ENCODE assay signal across 13 cellular contexts in the genomic region with DNA sequence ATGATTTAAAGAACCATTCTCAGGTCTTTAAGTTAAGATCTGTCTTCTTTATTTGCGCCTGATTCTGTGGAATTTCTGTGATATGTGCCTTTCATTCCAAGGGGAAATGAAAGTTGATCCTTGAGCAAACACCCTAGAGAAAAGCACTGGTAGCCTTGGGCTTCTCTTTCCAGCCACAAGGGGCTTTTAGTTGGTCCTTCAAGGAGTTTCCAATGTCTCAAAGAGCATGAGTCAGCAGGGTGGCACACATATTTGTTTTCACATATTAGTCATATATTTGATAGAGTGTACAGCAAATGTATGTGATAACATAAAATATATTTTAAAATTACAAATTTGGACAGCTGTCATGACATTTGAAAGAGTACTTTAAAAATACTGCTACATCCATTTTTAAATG.
A peak's percentile ranks its signal among the peaks of the same experiment; 100 is the strongest.
DNase-seq lines count a peak whose midpoint lies in the region; ATAC-seq and TF ChIP-seq lines count a peak whose summit lies in the region.
"Had no signal": no experiment of that assay in that cellular context is flagged by ENCODE, and none has a peak within 500 bp of the region (broad histone marks: within the 10 kb centered on the region; RNA-seq: fewer than 3 reads in every experiment).

No MANE protein-coding gene starts in this region.

- peaks cover 2% of the 10 kb centered on the region for H3K9me3 Mint-ChIP-seq in activated T-cell treated with anti-CD3 and anti-CD28 coated beads, Interleukin-2, amount 50 U/mL, for 24 hours

- DNase-seq in AG09309 (ENCODE audit: low read depth) (no peak), HT-29 (ENCODE audit: low spot score) (peak; percentile 70), adipocyte (ENCODE audit: low read depth) (peak; percentile 71), hepatic stellate cell (ENCODE audit: low spot score) (peak; percentile 31), left ventricle myocardium inferior (no peak), NCI-H526 treated with DMSO at 0.1 percent for 48 hours (lab: John Stamatoyannopoulos, UW) (no peak)
- DNase-seq in activated T-cell treated with anti-CD3 and anti-CD28 coated beads, Interleukin-2, amount 50 U/mL, for 24 hours = no peak
- DNase-seq: activated naive CD4-positive, alpha-beta T cell treated with Interleukin-2 at 50 U/mL for 16 hours; Caco-2; KG1; kidney glomerular epithelial cell; posterior cingulate gyrus had no signal

- H3K4me1 ChIP-seq in adipocyte (ENCODE audit: control insufficient read depth, insufficient read depth, low read length) = no peaks in the 10 kb centered on the region
- H3K4me1 ChIP-seq in left ventricle myocardium inferior = no peaks in the 10 kb centered on the region
- H3K4me1 ChIP-seq: Caco-2 had no signal

- H3K27me3 ChIP-seq in adipocyte (replicated peaks; ENCODE audit: control insufficient read depth, insufficient read depth, low read length) (no peaks in the 10 kb centered on the region), left ventricle myocardium inferior (ENCODE audit: low read depth) (no peaks in the 10 kb centered on the region)

- no peak overlapping the region for H3K27ac ChIP-seq in left ventricle myocardium inferior (replicated peaks)

- H3K36me3 Mint-ChIP-seq in activated T-cell treated with anti-CD3 and anti-CD28 coated beads, Interleukin-2, amount 50 U/mL, for 24 hours (ENCODE audit: low read depth) = no peaks in the 10 kb centered on the region

- intact Hi-C loops in left ventricle myocardium inferior (cut with micrococcal nuclease) = no loop called here

- H3K9me3 ChIP-seq in adipocyte (ENCODE audit: control insufficient read depth, low read length) = no peaks in the 10 kb centered on the region
- no peaks in the 10 kb centered on the region for H3K9me3 ChIP-seq in left ventricle myocardium inferior (replicated peaks)
- H3K9me3 ChIP-seq: Caco-2 had no signal

- H3K27ac Mint-ChIP-seq in activated T-cell treated with anti-CD3 and anti-CD28 coated beads, Interleukin-2, amount 50 U/mL, for 24 hours = no peak overlapping the region

- no peak overlapping the region for H3K4me3 Mint-ChIP-seq in activated T-cell treated with anti-CD3 and anti-CD28 coated beads, Interleukin-2, amount 50 U/mL, for 24 hours

- ATAC-seq in GM19463 (IDR thresholded peaks at IDR 0.05; ENCODE audit: unreplicated experiment) = no peak

- H3K4me3 ChIP-seq in AG09309 (ENCODE audit: control insufficient read depth, low read depth, low read length) (no peak overlapping the region), adipocyte (ENCODE audit: low read length) (no peak overlapping the region), left ventricle myocardium inferior (no peak overlapping the region)

- H3K9ac ChIP-seq in adipocyte (ENCODE audit: low read length) = no peak overlapping the region

- peak; percentile 51 for TF ChIP-seq CTCF in AG09309 (IDR thresholded peaks at IDR 0.05; ENCODE audit: control insufficient read depth, insufficient read depth, low read depth, low read length, missing control alignments)
- no peak for TF ChIP-seq CTCF in left ventricle myocardium inferior (IDR thresholded peaks at IDR 0.05; ENCODE audit: borderline replicate concordance)

- H3K27me3 Mint-ChIP-seq in activated T-cell treated with anti-CD3 and anti-CD28 coated beads, Interleukin-2, amount 50 U/mL, for 24 hours = no peaks in the 10 kb centered on the region

- no peaks in the 10 kb centered on the region for H3K4me1 Mint-ChIP-seq in activated T-cell treated with anti-CD3 and anti-CD28 coated beads, Interleukin-2, amount 50 U/mL, for 24 hours (ENCODE audit: low read depth)

- H3K36me3 ChIP-seq in adipocyte (ENCODE audit: control insufficient read depth, insufficient read depth, low read length, severe bottlenecking) (no peaks in the 10 kb centered on the region), left ventricle myocardium inferior (no peaks in the 10 kb centered on the region)

Comparison
In these comparisons a context has a peak if more than half of its experiments do, and no peak if none do; other contexts are left out.
1. DNase-seq: peak in HT-29 (single experiment), adipocyte (single experiment) and hepatic stellate cell (single experiment); none in AG09309 (single experiment), left ventricle myocardium inferior (single experiment), activated T-cell treated with anti-CD3 and anti-CD28 coated beads, Interleukin-2, amount 50 U/mL, for 24 hours (single experiment) and NCI-H526 treated with DMSO at 0.1 percent for 48 hours (single experiment).